In genomic region chr7:112104153-112104552, GRCh38 we compare ENCODE assay signal across 29 cellular contexts.
DNase-seq lines count a peak whose midpoint lies in the region; TF ChIP-seq lines count a peak whose summit lies in the region.
"Had no signal": no experiment of that assay in that cellular context is flagged by ENCODE, and none has a peak within 500 bp of the region (broad histone marks: within the 10 kb centered on the region; RNA-seq: fewer than 3 reads in every experiment).

No MANE protein-coding gene starts in this region.

- H3K79me2 ChIP-seq in KMS-11 (ENCODE audit: insufficient read depth, low read depth): no peaks in the 10 kb centered on the region
- H3K79me2 ChIP-seq: parathyroid adenoma had no signal

- no peak overlapping the region for H2AFZ ChIP-seq in KMS-11 (ENCODE audit: low read depth)
- H2AFZ ChIP-seq: GM23248, parathyroid adenoma had no signal

- no peak overlapping the region for H3K27ac ChIP-seq in KMS-11
- H3K27ac ChIP-seq: coronary artery, GM23248, HL-60, parathyroid adenoma, right atrium auricular region, SJCRH30 had no signal

- H3K27ac Mint-ChIP-seq in immature natural killer cell: no peak overlapping the region
- H3K27ac Mint-ChIP-seq: activated CD4-positive, alpha-beta memory T cell treated with anti-CD3 and anti-CD28 coated beads, Interleukin-2, amount 10 ng/mL, durations not matched to agents 7 days and 5 days; activated naive CD4-positive, alpha-beta T cell treated with anti-CD3 and anti-CD28 coated beads, Interleukin-2, amount 50 U/mL, for 72 hours; activated T-helper 2 cell treated with anti-CD3 and anti-CD28 coated beads, Interferon-gamma antibody, Interleukin-2, Interleukin-4, amounts not matched to agents 10 μg/mL and 5 μg/mL and 100 μg/mL, durations not matched to agents 14 hours and 24 hours and 36 hours had no signal

- H3K4me1 ChIP-seq in KMS-11 (ENCODE audit: low read depth, poor library complexity, severe bottlenecking): peaks cover 18% of the 10 kb centered on the region
- H3K4me1 ChIP-seq: parathyroid adenoma, SJCRH30 had no signal

- H3K4me3 ChIP-seq in KMS-11 (IDR thresholded peaks at IDR 0.05; ENCODE audit: insufficient read depth, low read depth, low read length) (no peak overlapping the region), fibroblast of mammary gland (ENCODE audit: control insufficient read depth, low read depth, low read length) (no peak overlapping the region)
- H3K4me3 ChIP-seq: coronary artery, GM23248, heart right ventricle, right atrium auricular region, SJCRH30, transverse colon had no signal

- TF ChIP-seq CTCF in KMS-11 (conservative IDR thresholded peaks at IDR 0.05; ENCODE audit: low read depth, low read length) (no peak), fibroblast of mammary gland (conservative IDR thresholded peaks at IDR 0.05; ENCODE audit: control insufficient read depth, insufficient read depth, low read depth, low read length) (no peak)

- no peaks in the 10 kb centered on the region for H3K4me1 Mint-ChIP-seq in immature natural killer cell
- H3K4me1 Mint-ChIP-seq: activated CD4-positive, alpha-beta memory T cell treated with anti-CD3 and anti-CD28 coated beads, Interleukin-2, amount 10 ng/mL, durations not matched to agents 7 days and 5 days had no signal

- no peaks in the 10 kb centered on the region for H3K27me3 ChIP-seq in KMS-11 (ENCODE audit: insufficient read depth, low read depth)
- H3K27me3 ChIP-seq: heart right ventricle, right atrium auricular region, SJCRH30, transverse colon had no signal

- H3K9ac ChIP-seq in KMS-11: no peak overlapping the region
- H3K9ac ChIP-seq: GM23248, parathyroid adenoma had no signal

- no peaks in the 10 kb centered on the region for H3K36me3 ChIP-seq in KMS-11 (ENCODE audit: insufficient read depth)
- H3K36me3 ChIP-seq: heart right ventricle, right atrium auricular region, SJCRH30, transverse colon had no signal

- H3K36me3 Mint-ChIP-seq in immature natural killer cell: no peaks in the 10 kb centered on the region
- H3K36me3 Mint-ChIP-seq: activated naive CD4-positive, alpha-beta T cell treated with anti-CD3 and anti-CD28 coated beads, Interleukin-2, amount 50 U/mL, for 72 hours had no signal

- no peaks in the 10 kb centered on the region for H4K20me1 ChIP-seq in KMS-11 (ENCODE audit: insufficient read depth)

- H3K9me3 Mint-ChIP-seq in immature natural killer cell: peaks cover 0 to 2% (median 0%) of the 10 kb centered on the region in 6 donors
- H3K9me3 Mint-ChIP-seq: activated CD4-positive, alpha-beta memory T cell treated with anti-CD3 and anti-CD28 coated beads, Interleukin-2, amount 10 ng/mL, durations not matched to agents 7 days and 5 days; activated naive CD4-positive, alpha-beta T cell treated with anti-CD3 and anti-CD28 coated beads, Interleukin-2, amount 50 U/mL, for 72 hours; activated T-helper 2 cell treated with anti-CD3 and anti-CD28 coated beads, Interferon-gamma antibody, Interleukin-2, Interleukin-4, amounts not matched to agents 10 μg/mL and 5 μg/mL and 100 μg/mL, durations not matched to agents 14 hours and 24 hours and 36 hours had no signal

- H3K4me3 Mint-ChIP-seq in immature natural killer cell: no peak overlapping the region
- H3K4me3 Mint-ChIP-seq: activated CD4-positive, alpha-beta memory T cell treated with anti-CD3 and anti-CD28 coated beads, Interleukin-2, amount 10 ng/mL, durations not matched to agents 7 days and 5 days had no signal

- peak overlapping the region; percentile 3; the same call in 1 of the 2 replicates for H3K4me2 ChIP-seq in KMS-11

- peaks cover 4 to 6% (median 4%) of the 10 kb centered on the region in 3 donors for H3K27me3 Mint-ChIP-seq in immature natural killer cell (ENCODE audit: low read depth in 3 of 3)

- DNase-seq in DMS79 (lab: John Stamatoyannopoulos, UW) (peak; percentile 97), NCI-H2227 treated with DMSO at 0.1 percent for 48 hours (lab: John Stamatoyannopoulos, UW) (peak; percentile 83), fibroblast of mammary gland (ENCODE audit: low read depth) (peak; percentile 14), immature natural killer cell (no peak), NCI-H226 (no peak), mucosa of gallbladder (ENCODE audit: low spot score) (no peak)
- DNase-seq: ACHN; activated CD4-positive, alpha-beta memory T cell treated with anti-CD3 and anti-CD28 coated beads, Interleukin-2, amount 10 ng/mL, durations not matched to agents 7 days and 5 days; activated CD8-positive, alpha-beta memory T cell treated with anti-CD3 and anti-CD28 coated beads, Interleukin-2, amount 50 U/mL, for 48 hours; anterior cingulate cortex; DMS53; effector memory CD4-positive, alpha-beta T cell; foreskin melanocyte; GM23248; heart right ventricle; left colon; mammary epithelial cell; NCI-H187; SJCRH30; stimulated activated CD4-positive, alpha-beta T cell treated with anti-CD3 and anti-CD28 coated beads, Interleukin-2, amount 100 ng/mL, for 24 hours; T-helper 1 cell; transverse colon had no signal

Comparison
In these comparisons a context has a peak if more than half of its experiments do, and no peak if none do; other contexts are left out.
1. DNase-seq: peak in DMS79 (single experiment), NCI-H2227 treated with DMSO at 0.1 percent for 48 hours (single experiment) and fibroblast of mammary gland (single experiment); none in immature natural killer cell (0 of 3), NCI-H226 (single experiment) and mucosa of gallbladder (single experiment).